Comparison of ENCODE assay signal across 1 cellular context in genomic region chr4:138407329-138407728, GRCh38.
TF ChIP-seq lines count a peak whose summit lies in the region.

No MANE protein-coding gene starts in this region.

TF ChIP-seq in GM23338, 12 proteins besides CTCF, POLR2A, EP300 and RAD21 (continued from another document):
- TF ChIP-seq ZNF462 (CRISPR knock-in tag; IDR thresholded peaks at IDR 0.05) = no peak
- no peak for TF ChIP-seq NANOG (IDR thresholded peaks at IDR 0.05; ENCODE audit: borderline replicate concordance)
